In genomic region chr1:243254927-243255790, GRCh38 we compare ENCODE assay signal across 1 cellular context.
TF ChIP-seq lines count a peak whose summit lies in the region.

Gene CEP170 (minus strand): TSS chr1:243255281. CDS start chr1:243225280, 30,001 bp downstream.

TF ChIP-seq in HepG2, 621 proteins besides CTCF, POLR2A, EP300 and RAD21 (continued from another document and continues in another):
- TF ChIP-seq, protein P1, sequence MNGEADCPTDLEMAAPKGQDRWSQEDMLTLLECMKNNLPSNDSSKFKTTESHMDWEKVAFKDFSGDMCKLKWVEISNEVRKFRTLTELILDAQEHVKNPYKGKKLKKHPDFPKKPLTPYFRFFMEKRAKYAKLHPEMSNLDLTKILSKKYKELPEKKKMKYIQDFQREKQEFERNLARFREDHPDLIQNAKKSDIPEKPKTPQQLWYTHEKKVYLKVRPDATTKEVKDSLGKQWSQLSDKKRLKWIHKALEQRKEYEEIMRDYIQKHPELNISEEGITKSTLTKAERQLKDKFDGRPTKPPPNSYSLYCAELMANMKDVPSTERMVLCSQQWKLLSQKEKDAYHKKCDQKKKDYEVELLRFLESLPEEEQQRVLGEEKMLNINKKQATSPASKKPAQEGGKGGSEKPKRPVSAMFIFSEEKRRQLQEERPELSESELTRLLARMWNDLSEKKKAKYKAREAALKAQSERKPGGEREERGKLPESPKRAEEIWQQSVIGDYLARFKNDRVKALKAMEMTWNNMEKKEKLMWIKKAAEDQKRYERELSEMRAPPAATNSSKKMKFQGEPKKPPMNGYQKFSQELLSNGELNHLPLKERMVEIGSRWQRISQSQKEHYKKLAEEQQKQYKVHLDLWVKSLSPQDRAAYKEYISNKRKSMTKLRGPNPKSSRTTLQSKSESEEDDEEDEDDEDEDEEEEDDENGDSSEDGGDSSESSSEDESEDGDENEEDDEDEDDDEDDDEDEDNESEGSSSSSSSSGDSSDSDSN (CRISPR knock-in tag; IDR thresholded peaks at IDR 0.05): peak; percentile 81
- TF ChIP-seq ATAD3A (CRISPR knock-in tag; IDR thresholded peaks at IDR 0.05): no peak
- no peak for TF ChIP-seq YEATS2 (CRISPR knock-in tag; IDR thresholded peaks at IDR 0.05; ENCODE audit: borderline replicate concordance)
- no peak for TF ChIP-seq PTBP1 (IDR thresholded peaks at IDR 0.05; ENCODE audit: low read depth, low read length, poor library complexity, severe bottlenecking)
- TF ChIP-seq, protein P2, sequence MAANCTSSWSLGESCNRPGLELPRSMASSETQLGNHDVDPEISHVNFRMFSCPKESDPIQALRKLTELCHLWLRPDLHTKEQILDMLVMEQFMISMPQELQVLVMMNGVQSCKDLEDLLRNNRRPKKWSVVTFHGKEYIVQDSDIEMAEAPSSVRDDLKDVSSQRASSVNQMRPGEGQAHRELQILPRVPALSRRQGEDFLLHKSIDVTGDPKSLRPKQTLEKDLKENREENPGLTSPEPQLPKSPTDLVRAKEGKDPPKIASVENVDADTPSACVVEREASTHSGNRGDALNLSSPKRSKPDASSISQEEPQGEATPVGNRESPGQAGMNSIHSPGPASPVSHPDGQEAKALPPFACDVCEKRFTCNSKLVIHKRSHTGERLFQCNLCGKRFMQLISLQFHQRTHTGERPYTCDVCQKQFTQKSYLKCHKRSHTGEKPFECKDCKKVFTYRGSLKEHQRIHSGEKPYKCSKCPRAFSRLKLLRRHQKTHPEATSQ (CRISPR knock-in tag; IDR thresholded peaks at IDR 0.05; ENCODE audit: borderline replicate concordance): no peak
- no peak for TF ChIP-seq ZNF10 (CRISPR knock-in tag; IDR thresholded peaks at IDR 0.05; ENCODE audit: borderline replicate concordance, low read depth)
- TF ChIP-seq, protein P3, sequence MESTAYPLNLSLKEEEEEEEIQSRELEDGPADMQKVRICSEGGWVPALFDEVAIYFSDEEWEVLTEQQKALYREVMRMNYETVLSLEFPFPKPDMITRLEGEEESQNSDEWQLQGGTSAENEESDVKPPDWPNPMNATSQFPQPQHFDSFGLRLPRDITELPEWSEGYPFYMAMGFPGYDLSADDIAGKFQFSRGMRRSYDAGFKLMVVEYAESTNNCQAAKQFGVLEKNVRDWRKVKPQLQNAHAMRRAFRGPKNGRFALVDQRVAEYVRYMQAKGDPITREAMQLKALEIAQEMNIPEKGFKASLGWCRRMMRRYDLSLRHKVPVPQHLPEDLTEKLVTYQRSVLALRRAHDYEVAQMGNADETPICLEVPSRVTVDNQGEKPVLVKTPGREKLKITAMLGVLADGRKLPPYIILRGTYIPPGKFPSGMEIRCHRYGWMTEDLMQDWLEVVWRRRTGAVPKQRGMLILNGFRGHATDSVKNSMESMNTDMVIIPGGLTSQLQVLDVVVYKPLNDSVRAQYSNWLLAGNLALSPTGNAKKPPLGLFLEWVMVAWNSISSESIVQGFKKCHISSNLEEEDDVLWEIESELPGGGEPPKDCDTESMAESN (CRISPR knock-in tag; conservative IDR thresholded peaks at IDR 0.05): peak; percentile 52
- TF ChIP-seq REXO4 (CRISPR knock-in tag; IDR thresholded peaks at IDR 0.05; ENCODE audit: borderline replicate concordance): no peak
- TF ChIP-seq ZNF646 (CRISPR knock-in tag; IDR thresholded peaks at IDR 0.05): no peak
- TF ChIP-seq, protein P4, sequence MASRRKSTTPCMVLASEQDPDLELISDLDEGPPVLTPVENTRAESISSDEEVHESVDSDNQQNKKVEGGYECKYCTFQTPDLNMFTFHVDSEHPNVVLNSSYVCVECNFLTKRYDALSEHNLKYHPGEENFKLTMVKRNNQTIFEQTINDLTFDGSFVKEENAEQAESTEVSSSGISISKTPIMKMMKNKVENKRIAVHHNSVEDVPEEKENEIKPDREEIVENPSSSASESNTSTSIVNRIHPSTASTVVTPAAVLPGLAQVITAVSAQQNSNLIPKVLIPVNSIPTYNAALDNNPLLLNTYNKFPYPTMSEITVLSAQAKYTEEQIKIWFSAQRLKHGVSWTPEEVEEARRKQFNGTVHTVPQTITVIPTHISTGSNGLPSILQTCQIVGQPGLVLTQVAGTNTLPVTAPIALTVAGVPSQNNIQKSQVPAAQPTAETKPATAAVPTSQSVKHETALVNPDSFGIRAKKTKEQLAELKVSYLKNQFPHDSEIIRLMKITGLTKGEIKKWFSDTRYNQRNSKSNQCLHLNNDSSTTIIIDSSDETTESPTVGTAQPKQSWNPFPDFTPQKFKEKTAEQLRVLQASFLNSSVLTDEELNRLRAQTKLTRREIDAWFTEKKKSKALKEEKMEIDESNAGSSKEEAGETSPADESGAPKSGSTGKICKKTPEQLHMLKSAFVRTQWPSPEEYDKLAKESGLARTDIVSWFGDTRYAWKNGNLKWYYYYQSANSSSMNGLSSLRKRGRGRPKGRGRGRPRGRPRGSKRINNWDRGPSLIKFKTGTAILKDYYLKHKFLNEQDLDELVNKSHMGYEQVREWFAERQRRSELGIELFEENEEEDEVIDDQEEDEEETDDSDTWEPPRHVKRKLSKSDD (CRISPR knock-in tag; IDR thresholded peaks at IDR 0.05; ENCODE audit: low read depth): no peak
- TF ChIP-seq ZNF451 (CRISPR knock-in tag; IDR thresholded peaks at IDR 0.05): peak; percentile 60; the same call in 1 of the 2 replicates
- no peak for TF ChIP-seq ZSCAN20 (CRISPR knock-in tag; IDR thresholded peaks at IDR 0.05; ENCODE audit: borderline replicate concordance)
- TF ChIP-seq, protein P5, sequence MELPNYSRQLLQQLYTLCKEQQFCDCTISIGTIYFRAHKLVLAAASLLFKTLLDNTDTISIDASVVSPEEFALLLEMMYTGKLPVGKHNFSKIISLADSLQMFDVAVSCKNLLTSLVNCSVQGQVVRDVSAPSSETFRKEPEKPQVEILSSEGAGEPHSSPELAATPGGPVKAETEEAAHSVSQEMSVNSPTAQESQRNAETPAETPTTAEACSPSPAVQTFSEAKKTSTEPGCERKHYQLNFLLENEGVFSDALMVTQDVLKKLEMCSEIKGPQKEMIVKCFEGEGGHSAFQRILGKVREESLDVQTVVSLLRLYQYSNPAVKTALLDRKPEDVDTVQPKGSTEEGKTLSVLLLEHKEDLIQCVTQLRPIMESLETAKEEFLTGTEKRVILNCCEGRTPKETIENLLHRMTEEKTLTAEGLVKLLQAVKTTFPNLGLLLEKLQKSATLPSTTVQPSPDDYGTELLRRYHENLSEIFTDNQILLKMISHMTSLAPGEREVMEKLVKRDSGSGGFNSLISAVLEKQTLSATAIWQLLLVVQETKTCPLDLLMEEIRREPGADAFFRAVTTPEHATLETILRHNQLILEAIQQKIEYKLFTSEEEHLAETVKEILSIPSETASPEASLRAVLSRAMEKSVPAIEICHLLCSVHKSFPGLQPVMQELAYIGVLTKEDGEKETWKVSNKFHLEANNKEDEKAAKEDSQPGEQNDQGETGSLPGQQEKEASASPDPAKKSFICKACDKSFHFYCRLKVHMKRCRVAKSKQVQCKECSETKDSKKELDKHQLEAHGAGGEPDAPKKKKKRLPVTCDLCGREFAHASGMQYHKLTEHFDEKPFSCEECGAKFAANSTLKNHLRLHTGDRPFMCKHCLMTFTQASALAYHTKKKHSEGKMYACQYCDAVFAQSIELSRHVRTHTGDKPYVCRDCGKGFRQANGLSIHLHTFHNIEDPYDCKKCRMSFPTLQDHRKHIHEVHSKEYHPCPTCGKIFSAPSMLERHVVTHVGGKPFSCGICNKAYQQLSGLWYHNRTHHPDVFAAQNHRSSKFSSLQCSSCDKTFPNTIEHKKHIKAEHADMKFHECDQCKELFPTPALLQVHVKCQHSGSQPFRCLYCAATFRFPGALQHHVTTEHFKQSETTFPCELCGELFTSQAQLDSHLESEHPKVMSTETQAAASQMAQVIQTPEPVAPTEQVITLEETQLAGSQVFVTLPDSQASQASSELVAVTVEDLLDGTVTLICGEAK (IDR thresholded peaks at IDR 0.05): no peak
- TF ChIP-seq, protein P5 (CRISPR knock-in tag; IDR thresholded peaks at IDR 0.05): no peak
- TF ChIP-seq JDP2 (CRISPR knock-in tag; IDR thresholded peaks at IDR 0.05; ENCODE audit: borderline replicate concordance): no peak
- TF ChIP-seq ZNF674 (CRISPR knock-in tag; IDR thresholded peaks at IDR 0.05; ENCODE audit: low read depth): no peak
- TF ChIP-seq ZFP36L2 (CRISPR knock-in tag; IDR thresholded peaks at IDR 0.05): no peak
- TF ChIP-seq POGZ (CRISPR knock-in tag; IDR thresholded peaks at IDR 0.05): peak; percentile 6; the same call in 1 of the 2 replicates
- peak; percentile 26; the same call in 1 of the 2 replicates for TF ChIP-seq DR1 (CRISPR knock-in tag; IDR thresholded peaks at IDR 0.05)
- TF ChIP-seq PHF5A (CRISPR knock-in tag; IDR thresholded peaks at IDR 0.05; ENCODE audit: low read depth, unreplicated experiment): no peak
- TF ChIP-seq DZIP1 (CRISPR knock-in tag; IDR thresholded peaks at IDR 0.05): no peak
